In the genomic region with DNA sequence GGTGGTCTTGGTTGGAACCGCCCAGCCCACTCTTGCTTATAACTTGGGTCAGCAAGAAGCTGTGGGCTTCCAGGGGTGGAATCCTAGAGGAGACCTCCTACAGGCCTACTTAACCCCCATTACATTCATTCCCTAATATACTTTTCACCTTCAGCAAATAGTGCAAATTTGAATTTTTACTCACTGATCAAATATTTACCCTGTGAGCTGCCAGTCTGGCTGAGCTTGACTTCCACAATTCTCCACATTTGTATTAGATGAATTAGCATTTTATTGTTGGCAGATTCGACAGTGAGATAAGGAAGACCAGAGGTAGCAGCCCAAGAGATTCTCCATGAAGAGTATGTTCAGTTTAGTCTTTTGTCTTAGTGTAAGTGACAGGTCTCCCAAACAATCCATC, we compare ENCODE assay signal across 14 cellular contexts.
DNase-seq lines count a peak whose midpoint lies in the region; FAIRE-seq and TF ChIP-seq lines count a peak whose summit lies in the region.
"Had no signal": no experiment of that assay in that cellular context is flagged by ENCODE, and none has a peak within 500 bp of the region (broad histone marks: within the 10 kb centered on the region; RNA-seq: fewer than 3 reads in every experiment).

No MANE protein-coding gene starts in this region.

- H3K36me3 ChIP-seq in kidney (ENCODE audit: control insufficient read depth in 1 of 2, insufficient read depth in 2 of 2, low read length in 2 of 2) (no peaks in the 10 kb centered on the region), thyroid gland (no peaks in the 10 kb centered on the region)
- H3K36me3 ChIP-seq: ovary, Peyer's patch had no signal

- DNase-seq in NCI-H146 treated with DMSO at 0.1 percent for 48 hours (lab: John Stamatoyannopoulos, UW; ENCODE audit: unreplicated experiment) (peak; percentile 33), kidney (no peak), thyroid gland (no peak), hippocampal formation (lab: John Stamatoyannopoulos, UW) (no peak), SK-N-DZ (ENCODE audit: low spot score) (no peak), A172 (ENCODE audit: low spot score) (no peak)
- DNase-seq: activated CD4-positive, alpha-beta T cell treated with anti-CD3 and anti-CD28 coated beads, Interleukin-2, amount 10 ng/mL, durations not matched to agents 24 days and 14 days; activated naive CD4-positive, alpha-beta T cell; NCI-H1092; Peyer's patch; stimulated activated CD4-positive, alpha-beta T cell treated with anti-CD3 and anti-CD28 coated beads, Interleukin-2, amount 100 ng/mL, for 48 hours had no signal

- 56 to 59% methylated on average over 1 of the region's 2 CpGs for WGBS in thyroid gland, 2 donors

- H3K27ac ChIP-seq in VCaP (peak overlapping the region; percentile 97), kidney (ENCODE audit: low read depth in 2 of 2, low read length in 2 of 2) (peak overlapping the region; percentile 3 to 25), thyroid gland (peak overlapping the region; percentile 81 to 87 (median 83))
- H3K27ac ChIP-seq: Peyer's patch had no signal

- peak overlapping the region in 1 of 2 donors; percentile 26 for H3K9ac ChIP-seq in kidney (ENCODE audit: low read length in 2 of 2)

- no peak for TF ChIP-seq CTCF in VCaP (conservative IDR thresholded peaks at IDR 0.05)
- TF ChIP-seq CTCF in kidney (IDR thresholded peaks at IDR 0.05; ENCODE audit: borderline replicate concordance, extremely low read depth, insufficient read depth), result no peak
- no peak for TF ChIP-seq CTCF in thyroid gland (IDR thresholded peaks at IDR 0.05)

- no peak overlapping the region for H3K4me3 ChIP-seq in kidney (ENCODE audit: low read length in 2 of 2)
- H3K4me3 ChIP-seq in thyroid gland (replicated peaks in 1 of 3), result no peak overlapping the region
- H3K4me3 ChIP-seq: ovary, Peyer's patch had no signal

- no peaks in the 10 kb centered on the region for H3K9me3 ChIP-seq in kidney (ENCODE audit: control insufficient read depth in 1 of 2, low read length in 2 of 2)
- no peaks in the 10 kb centered on the region for H3K9me3 ChIP-seq in thyroid gland
- H3K9me3 ChIP-seq: ovary, Peyer's patch had no signal

- no peak for TF ChIP-seq POLR2A in thyroid gland (IDR thresholded peaks at IDR 0.05)

- intact Hi-C loops in kidney (cut with DNase I) (no loop called here), thyroid gland (cut with DNase I) (no loop called here)

- no peaks in the 10 kb centered on the region for H3K27me3 ChIP-seq in thyroid gland
- H3K27me3 ChIP-seq: ovary, Peyer's patch had no signal

- FAIRE-seq in kidney (lab: Jason Lieb, UNC), result no peak
- FAIRE-seq: G401.6 had no signal

- H3K4me1 ChIP-seq in kidney (ENCODE audit: control insufficient read depth in 1 of 2, insufficient read depth in 1 of 2, low read depth in 1 of 2, low read length in 2 of 2), result peaks cover 11 to 24% of the 10 kb centered on the region in 2 donors
- H3K4me1 ChIP-seq in thyroid gland, result peaks cover 19 to 56% of the 10 kb centered on the region in 2 donors
- H3K4me1 ChIP-seq: Peyer's patch had no signal

Comparison
In these comparisons a context has a peak if more than half of its experiments do, and no peak if none do; other contexts are left out.
1. H3K27ac ChIP-seq: peak in every context shown above with its lines; median percentile 97 in VCaP; 83 in thyroid gland; 14 in kidney.